In genomic region chr10:5585517-5586222, GRCh38 we compare ENCODE assay signal across 1 cellular context.
TF ChIP-seq lines count a peak whose summit lies in the region.

No MANE protein-coding gene starts in this region.

TF ChIP-seq in GM23338, 12 proteins besides CTCF, POLR2A, EP300 and RAD21:
- TF ChIP-seq, protein P1, sequence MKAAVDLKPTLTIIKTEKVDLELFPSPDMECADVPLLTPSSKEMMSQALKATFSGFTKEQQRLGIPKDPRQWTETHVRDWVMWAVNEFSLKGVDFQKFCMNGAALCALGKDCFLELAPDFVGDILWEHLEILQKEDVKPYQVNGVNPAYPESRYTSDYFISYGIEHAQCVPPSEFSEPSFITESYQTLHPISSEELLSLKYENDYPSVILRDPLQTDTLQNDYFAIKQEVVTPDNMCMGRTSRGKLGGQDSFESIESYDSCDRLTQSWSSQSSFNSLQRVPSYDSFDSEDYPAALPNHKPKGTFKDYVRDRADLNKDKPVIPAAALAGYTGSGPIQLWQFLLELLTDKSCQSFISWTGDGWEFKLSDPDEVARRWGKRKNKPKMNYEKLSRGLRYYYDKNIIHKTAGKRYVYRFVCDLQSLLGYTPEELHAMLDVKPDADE (IDR thresholded peaks at IDR 0.05): no peak
- no peak for TF ChIP-seq ZNF462 (CRISPR knock-in tag; IDR thresholded peaks at IDR 0.05)
- TF ChIP-seq REST (IDR thresholded peaks at IDR 0.05; ENCODE audit: unreplicated experiment): no peak
- no peak for TF ChIP-seq STAT1 (IDR thresholded peaks at IDR 0.05; ENCODE audit: unreplicated experiment)
- TF ChIP-seq POLR2AphosphoS5 (IDR thresholded peaks at IDR 0.05; ENCODE audit: low read depth): no peak
- no peak for TF ChIP-seq CREB1 (CRISPR knock-in tag; IDR thresholded peaks at IDR 0.05; ENCODE audit: low read depth)
- no peak for TF ChIP-seq EZH2 (IDR thresholded peaks at IDR 0.05; ENCODE audit: low read depth, unreplicated experiment)
- TF ChIP-seq EZH2phosphoT487 (IDR thresholded peaks at IDR 0.05; ENCODE audit: unreplicated experiment): no peak
- TF ChIP-seq ZNF331 (CRISPR knock-in tag; IDR thresholded peaks at IDR 0.05; ENCODE audit: low read depth): no peak
- TF ChIP-seq ZNF114 (CRISPR knock-in tag; IDR thresholded peaks at IDR 0.05): no peak
- no peak for TF ChIP-seq JUNB (IDR thresholded peaks at IDR 0.05; ENCODE audit: unreplicated experiment)
- no peak for TF ChIP-seq NANOG (IDR thresholded peaks at IDR 0.05; ENCODE audit: borderline replicate concordance)
TF ChIP-seq in GM23338: peak in this region for 0.
